ENCODE assay signal across 8 cellular contexts in the genomic region with DNA sequence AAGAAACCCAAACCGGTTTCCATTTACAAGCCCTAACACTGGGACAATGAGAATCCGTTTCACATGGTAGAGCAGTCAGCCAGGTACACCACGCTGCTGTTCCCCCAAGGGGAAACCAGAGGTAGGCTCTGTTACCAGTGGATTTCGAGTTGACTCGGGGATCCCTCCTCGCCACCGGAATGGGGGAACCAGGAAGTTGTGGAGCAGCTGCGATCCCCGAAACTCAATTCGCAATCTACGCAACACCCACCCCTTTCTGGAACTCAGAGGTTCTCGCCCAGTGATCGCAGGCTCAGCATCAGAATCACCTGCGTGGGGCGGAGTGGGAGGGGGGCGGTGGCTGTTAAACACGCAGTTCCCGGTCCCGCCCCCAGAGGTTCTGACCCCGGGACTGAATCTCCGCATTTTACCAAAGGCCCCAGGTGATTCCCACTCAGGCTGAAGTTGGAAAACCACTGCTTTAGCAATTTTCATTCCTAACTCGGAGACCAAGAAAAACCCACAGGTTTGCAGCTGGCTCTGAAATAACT. TPM values are rescaled to one million over a fixed set of nuclear protein-coding genes. Genes with fewer than 3 reads are reported as not detected.
A peak's percentile ranks its signal among the peaks of the same experiment; 100 is the strongest.
DNase-seq lines count a peak whose midpoint lies in the region; ATAC-seq and TF ChIP-seq lines count a peak whose summit lies in the region.
"Not testable (repeated sequence)": the region's sequence is repeated elsewhere in the genome, so short reads cannot be mapped to it uniquely, and the experiment has no call there.

No MANE protein-coding gene starts in this region.

- TF ChIP-seq POLR2A in sigmoid colon (IDR thresholded peaks at IDR 0.05): not testable (repeated sequence)

- ATAC-seq in HG03196 (IDR thresholded peaks at IDR 0.05; ENCODE audit: unreplicated experiment): peak; percentile 14
- not testable (repeated sequence) for ATAC-seq in thoracic aorta (ENCODE audit: insufficient number of reproducible peaks, low FRiP score, low read depth)

- H3K9me3 ChIP-seq in SJSA1 (replicated peaks); endocrine pancreas (ENCODE audit: control insufficient read depth, low read length); sigmoid colon; thoracic aorta: not testable (repeated sequence)

- not testable (repeated sequence) for H3K27me3 ChIP-seq in GM06990 (replicated peaks; ENCODE audit: control insufficient read depth, insufficient read depth, low read length); SJSA1 (replicated peaks); endocrine pancreas (ENCODE audit: control insufficient read depth, insufficient read depth, low read length); sigmoid colon; thoracic aorta (replicated peaks; ENCODE audit: insufficient read depth)

- H3K4me3 ChIP-seq in GM06990 (replicated peaks; ENCODE audit: low read depth, low read length) (peak overlapping the region; percentile 72), SJSA1 (peak overlapping the region; percentile 60), endocrine pancreas (ENCODE audit: control insufficient read depth, insufficient read depth, low read length) (peak overlapping the region; percentile 75), sigmoid colon (peak overlapping the region; percentile 67 to 92 (median 82)), thoracic aorta (peak overlapping the region; percentile 87)

- H3K9ac ChIP-seq in endocrine pancreas (ENCODE audit: control insufficient read depth, insufficient read depth, low read length): peak overlapping the region; percentile 79

- not testable (repeated sequence) for TF ChIP-seq EP300 in sigmoid colon (IDR thresholded peaks at IDR 0.05)

- H3K4me1 ChIP-seq in SJSA1 (replicated peaks); endocrine pancreas (ENCODE audit: control insufficient read depth, insufficient read depth, low read length): not testable (repeated sequence)
- H3K4me1 ChIP-seq in sigmoid colon (peaks cover 0 to 12% (median 6%) of the 10 kb centered on the region in 4 donors), thoracic aorta (ENCODE audit: control insufficient read depth in 1 of 2, low read depth in 2 of 2) (peaks cover 7 to 20% of the 10 kb centered on the region in 2 donors)

- TF ChIP-seq CTCF in GM06990 (IDR thresholded peaks at IDR 0.05; ENCODE audit: insufficient read depth, low read length, poor library complexity, severe bottlenecking): not testable (repeated sequence)
- peak in 1 of 4 experiments; percentile 16 for TF ChIP-seq CTCF in sigmoid colon (IDR thresholded peaks at IDR 0.05)
- peak; percentile 26 for TF ChIP-seq CTCF in thoracic aorta (IDR thresholded peaks at IDR 0.05)

- intact Hi-C loops in sigmoid colon (cut with DNase I): not testable (repeated sequence)

- H3K36me3 ChIP-seq in GM06990 (ENCODE audit: control insufficient read depth, insufficient read depth, low read length); SJSA1; endocrine pancreas (ENCODE audit: control insufficient read depth, insufficient read depth, low read length); sigmoid colon; thoracic aorta: not testable (repeated sequence)

- H3K27ac ChIP-seq in SJSA1: not testable (repeated sequence)
- H3K27ac ChIP-seq in sigmoid colon: peak overlapping the region; percentile 88 to 94 (median 90)
- H3K27ac ChIP-seq in thoracic aorta: peak overlapping the region; percentile 87 to 88

- DNase-seq in GM06990 (ENCODE audit: extremely low read depth, insufficient read length) (peak; percentile 29), SJSA1 (ENCODE audit: low read depth in 1 of 2, low spot score in 2 of 2) (peak; percentile 26 to 43), activated T-helper 1 cell treated with Interleukin-2 at 50 U/mL for 16 hours (ENCODE audit: low read depth) (peak; percentile 54), left kidney (ENCODE audit: low read depth, low spot score) (peak; percentile 68), sigmoid colon (peak; percentile 77)
- DNase-seq in thoracic aorta (ENCODE audit: low spot score): not testable (repeated sequence)

- whole genome bisulfite sequencing in sigmoid colon, 2 donors: 1 to 2% methylated on average over 22 of the region's 22 CpGs

RNA-seq across cellular contexts. Expression of a gene that starts 49.2 kb away (rescaled TPM):
- 3.9 and 6.8 TPM in 2 replicates for total RNA-seq in SJSA1 (2014; rRNA removed; shearing (Covaris generic))
- total RNA-seq in sigmoid colon (10 to 100 TPM; 16.4 to 28.5 (median 21.5) TPM), thoracic aorta (10 to 100 TPM; 38.0 to 44.6 TPM)
- 10 to 100 TPM in 1 of 3 donors, 1 to 10 TPM in 2; 2.8 to 11.0 (median 3.0) TPM for polyA plus RNA-seq in sigmoid colon
